In the genomic region with DNA sequence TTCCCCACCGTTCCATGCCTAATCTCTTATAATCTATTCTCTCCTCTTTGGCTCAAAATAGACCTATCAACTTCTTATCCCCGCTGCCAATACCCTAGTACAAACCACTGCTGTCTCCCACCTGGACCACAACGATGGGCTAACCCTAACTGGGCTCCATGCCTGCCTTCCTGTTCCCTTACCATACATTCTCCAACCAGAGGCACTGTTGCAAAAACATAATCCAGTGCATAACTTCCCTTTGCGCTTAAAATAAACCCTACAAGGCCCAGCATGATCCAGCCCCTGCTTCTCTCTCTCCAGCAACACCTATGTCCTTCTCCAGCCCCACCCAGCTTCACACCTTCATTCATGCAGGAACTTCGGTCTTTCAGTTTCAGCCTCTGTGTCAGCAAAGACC, we compare ENCODE assay signal across 21 cellular contexts.
"Had no signal": no experiment of that assay in that cellular context is flagged by ENCODE, and none has a peak within 500 bp of the region (broad histone marks: within the 10 kb centered on the region; RNA-seq: fewer than 3 reads in every experiment).

No MANE protein-coding gene starts in this region.

- H3K4me3 ChIP-seq: cardiac muscle cell, dorsolateral prefrontal cortex, hepatocyte, lower lobe of right lung, pancreas, sigmoid colon, testis had no signal

- H3K4me3 Mint-ChIP-seq: activated B cell treated with CpG ODN at 0.5 μM for 24 hours; activated CD8-positive, alpha-beta T cell treated with anti-CD3 and anti-CD28 coated beads for 36 hours; activated naive CD8-positive, alpha-beta T cell treated with anti-CD3 and anti-CD28 coated beads for 36 hours; activated T-helper 17 cell treated with anti-CD3 and anti-CD28 coated beads, Interleukin-2, amount 50 U/mL, for 72 hours; naive thymus-derived CD8-positive, alpha-beta T cell; stimulated activated effector memory CD8-positive, alpha-beta T cell treated with anti-CD3 and anti-CD28 coated beads, Interleukin-12 subunit alpha, Interleukin-12 subunit beta, amount 100 ng/mL, for 72 hours; type B pancreatic cell had no signal

- H3K27ac Mint-ChIP-seq: activated B cell treated with CpG ODN at 0.5 μM for 24 hours; activated CD8-positive, alpha-beta T cell treated with anti-CD3 and anti-CD28 coated beads for 36 hours; activated naive CD8-positive, alpha-beta T cell treated with anti-CD3 and anti-CD28 coated beads for 36 hours; activated T-helper 17 cell treated with anti-CD3 and anti-CD28 coated beads, Interleukin-2, amount 50 U/mL, for 72 hours; naive thymus-derived CD8-positive, alpha-beta T cell; stimulated activated effector memory CD8-positive, alpha-beta T cell treated with anti-CD3 and anti-CD28 coated beads, Interleukin-12 subunit alpha, Interleukin-12 subunit beta, amount 100 ng/mL, for 72 hours; type B pancreatic cell had no signal

- H3K36me3 Mint-ChIP-seq: activated naive CD8-positive, alpha-beta T cell treated with anti-CD3 and anti-CD28 coated beads for 36 hours; stimulated activated effector memory CD8-positive, alpha-beta T cell treated with anti-CD3 and anti-CD28 coated beads, Interleukin-12 subunit alpha, Interleukin-12 subunit beta, amount 100 ng/mL, for 72 hours; type B pancreatic cell had no signal

- DNase-seq: activated B cell treated with CpG ODN at 0.5 μM for 24 hours; activated CD4-positive, alpha-beta T cell treated with anti-CD3 and anti-CD28 coated beads for 48 hours; activated CD8-positive, alpha-beta T cell treated with anti-CD3 and anti-CD28 coated beads for 36 hours; activated naive CD4-positive, alpha-beta T cell; activated naive CD8-positive, alpha-beta T cell treated with anti-CD3 and anti-CD28 coated beads for 36 hours; activated T-cell treated with anti-CD3 and anti-CD28 coated beads, Interleukin-2, amount 50 U/mL, for 1 hour; amniotic stem cell; dorsolateral prefrontal cortex; foreskin fibroblast; left colon; lower lobe of right lung; naive thymus-derived CD8-positive, alpha-beta T cell; pancreas; sigmoid colon; stimulated activated CD4-positive, alpha-beta T cell treated with anti-CD3 and anti-CD28 coated beads, Interleukin-4, amount 100 ng/mL, for 24 hours; testis had no signal

- H3K9me3 ChIP-seq: lower lobe of right lung, pancreas, testis had no signal

- H3K36me3 ChIP-seq: cardiac muscle cell, lower lobe of right lung, pancreas, sigmoid colon had no signal

- H3K4me1 ChIP-seq: pancreas, testis had no signal

- ATAC-seq: activated CD8-positive, alpha-beta T cell treated with anti-CD3 and anti-CD28 coated beads for 36 hours; activated T-helper 17 cell treated with anti-CD3 and anti-CD28 coated beads, Interleukin-2, amount 50 U/mL, for 72 hours; left colon; lower lobe of right lung; naive thymus-derived CD8-positive, alpha-beta T cell; stimulated activated effector memory CD8-positive, alpha-beta T cell treated with anti-CD3 and anti-CD28 coated beads, Interleukin-12 subunit alpha, Interleukin-12 subunit beta, amount 100 ng/mL, for 72 hours had no signal

- H3K9me3 Mint-ChIP-seq: activated CD8-positive, alpha-beta T cell treated with anti-CD3 and anti-CD28 coated beads for 36 hours; activated naive CD8-positive, alpha-beta T cell treated with anti-CD3 and anti-CD28 coated beads for 36 hours; activated T-helper 17 cell treated with anti-CD3 and anti-CD28 coated beads, Interleukin-2, amount 50 U/mL, for 72 hours; naive thymus-derived CD8-positive, alpha-beta T cell; stimulated activated effector memory CD8-positive, alpha-beta T cell treated with anti-CD3 and anti-CD28 coated beads, Interleukin-12 subunit alpha, Interleukin-12 subunit beta, amount 100 ng/mL, for 72 hours; type B pancreatic cell had no signal

- H3K4me1 Mint-ChIP-seq: activated naive CD8-positive, alpha-beta T cell treated with anti-CD3 and anti-CD28 coated beads for 36 hours; activated T-helper 17 cell treated with anti-CD3 and anti-CD28 coated beads, Interleukin-2, amount 50 U/mL, for 72 hours; stimulated activated effector memory CD8-positive, alpha-beta T cell treated with anti-CD3 and anti-CD28 coated beads, Interleukin-12 subunit alpha, Interleukin-12 subunit beta, amount 100 ng/mL, for 72 hours had no signal

- H3K27ac ChIP-seq: cardiac muscle cell, dorsolateral prefrontal cortex, lower lobe of right lung, pancreas, sigmoid colon, testis had no signal

- H3K27me3 Mint-ChIP-seq: type B pancreatic cell had no signal
